1 cellular context compared by ENCODE assay signal in genomic region chr5:42621662-42622061, GRCh38.
TF ChIP-seq lines count a peak whose summit lies in the region.

No MANE protein-coding gene starts in this region.

TF ChIP-seq in IMR-90, 13 proteins besides CTCF, POLR2A, EP300 and RAD21 (continued from another document):
- TF ChIP-seq BHLHE40 (IDR thresholded peaks at IDR 0.05; ENCODE audit: low read depth, low read length): no peak
TF ChIP-seq in IMR-90: peak in this region for 0.
